In the genomic region with DNA sequence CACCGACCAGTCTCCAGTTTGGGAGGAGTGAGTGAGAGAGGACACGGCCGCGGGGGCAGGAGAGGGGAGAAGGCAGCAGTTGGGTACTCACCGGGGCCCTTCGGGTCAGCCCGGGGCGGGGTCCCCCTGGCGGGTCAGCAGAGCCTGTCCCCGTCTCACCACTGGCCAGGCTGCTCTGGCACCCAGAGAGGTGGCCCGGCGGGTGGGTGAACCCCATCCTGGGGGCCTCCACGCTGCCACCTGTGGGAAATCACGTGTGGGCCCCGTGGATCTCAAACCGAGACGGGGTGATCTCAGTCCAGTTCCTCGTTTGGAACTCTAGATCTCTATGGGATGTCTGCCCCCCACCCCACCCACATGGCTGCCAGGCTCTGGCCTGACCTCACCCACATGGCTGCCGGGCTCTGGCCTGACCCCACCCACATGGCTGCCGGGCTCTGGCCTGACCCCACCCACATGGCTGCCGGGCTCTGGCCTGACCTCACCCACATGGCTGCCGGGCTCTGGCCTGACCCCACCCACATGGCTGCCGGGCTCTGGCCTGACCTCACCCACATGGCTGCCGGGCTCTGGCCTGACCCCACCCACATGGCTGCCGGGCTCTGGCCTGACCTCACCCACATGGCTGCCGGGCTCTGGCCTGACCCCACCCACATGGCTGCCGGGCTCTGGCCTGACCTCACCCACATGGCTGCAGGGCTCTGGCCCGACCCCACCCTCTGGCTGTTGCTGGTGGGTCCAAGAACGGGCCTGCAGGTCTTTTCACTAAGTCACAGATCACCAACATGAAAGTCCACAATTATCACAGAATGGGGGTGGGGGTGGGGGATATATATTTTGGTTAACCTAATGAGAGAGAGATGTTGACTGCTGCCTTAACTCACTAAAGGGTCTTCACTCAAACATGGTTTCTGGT, we compare ENCODE assay signal across 1 cellular context.
TF ChIP-seq lines count a peak whose summit lies in the region.

No MANE protein-coding gene starts in this region.

TF ChIP-seq in A549, 52 proteins besides CTCF, POLR2A, EP300 and RAD21 (continued from another document):
- TF ChIP-seq, protein P1, sequence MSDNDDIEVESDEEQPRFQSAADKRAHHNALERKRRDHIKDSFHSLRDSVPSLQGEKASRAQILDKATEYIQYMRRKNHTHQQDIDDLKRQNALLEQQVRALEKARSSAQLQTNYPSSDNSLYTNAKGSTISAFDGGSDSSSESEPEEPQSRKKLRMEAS (IDR thresholded peaks at IDR 0.05) = peak; percentile 84
